In genomic region chr6:80004199-80005072, GRCh38 we compare ENCODE assay signal across 8 cellular contexts.
A peak's percentile ranks its signal among the peaks of the same experiment; 100 is the strongest.
DNase-seq lines count a peak whose midpoint lies in the region; ATAC-seq and FAIRE-seq lines count a peak whose summit lies in the region.

TSS of gene TTK (plus strand) at chr6:80004649. CDS start at chr6:80005844, 1,195 bp downstream.

- peak; percentile 100 for FAIRE-seq in GM19239 (lab: Jason Lieb, UNC)
- FAIRE-seq in colon (lab: Jason Lieb, UNC): peak; percentile 88

- DNase-seq in Ammon's horn (ENCODE audit: low spot score) (peak; percentile 98), GM19239 (ENCODE audit: insufficient read length, low spot score) (peak; percentile 69), NCI-H524 treated with DMSO at 0.1 percent for 48 hours (lab: John Stamatoyannopoulos, UW) (peak; percentile 79), kidney tubule cell (ENCODE audit: low spot score) (peak; percentile 96)
- peak; percentile 84 to 87 for DNase-seq in activated CD4-positive, alpha-beta T cell treated with anti-CD3 and anti-CD28 coated beads for 4 hours
- peak; percentile 61 to 86 (median 72) for DNase-seq in stimulated activated CD4-positive, alpha-beta T cell treated with anti-CD3 and anti-CD28 coated beads, Interleukin-1b, Interleukin-23, amount 100 ng/mL, for 24 hours (ENCODE audit: low read depth in 4 of 4, low spot score in 1 of 4)

- peak; percentile 100 for ATAC-seq in HG03457 (IDR thresholded peaks at IDR 0.05; ENCODE audit: unreplicated experiment)

Comparison
In these comparisons a context has a peak if more than half of its experiments do, and no peak if none do; other contexts are left out.
1. Peak in every context shown above with its lines: DNase-seq and ATAC-seq.